ENCODE assay signal across 13 cellular contexts in the genomic region with DNA sequence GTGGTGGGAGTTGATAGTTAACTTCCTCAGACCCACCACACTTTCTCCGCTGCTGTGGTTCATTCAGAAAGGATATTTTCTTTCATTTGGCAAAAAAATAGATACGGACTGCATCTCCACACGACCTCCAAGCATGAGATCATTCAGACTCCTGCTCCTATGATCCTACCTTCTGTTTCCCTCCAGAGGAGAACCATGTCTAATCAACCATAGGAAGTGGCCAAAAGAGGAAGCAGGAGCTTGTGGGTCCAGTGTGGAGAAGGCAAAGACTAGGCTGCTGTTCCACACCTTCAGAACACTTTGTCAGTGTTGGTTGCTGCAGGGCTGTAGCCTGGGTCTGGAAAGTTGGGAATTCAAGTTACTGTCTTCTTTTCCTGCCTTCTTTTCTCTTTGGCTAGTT. TPM values are rescaled to one million over a fixed set of nuclear protein-coding genes. Genes with fewer than 3 reads are reported as not detected.
"Had no signal": no experiment of that assay in that cellular context is flagged by ENCODE, and none has a peak within 500 bp of the region (broad histone marks: within the 10 kb centered on the region; RNA-seq: fewer than 3 reads in every experiment).

No MANE protein-coding gene starts in this region.

- DNase-seq: activated CD4-positive, alpha-beta T cell treated with anti-CD3 and anti-CD28 coated beads for 4 hours; activated CD8-positive, alpha-beta memory T cell treated with anti-CD3 and anti-CD28 coated beads, Interleukin-2, amount 50 U/mL, for 48 hours; activated CD8-positive, alpha-beta T cell treated with anti-CD3 and anti-CD28 coated beads, Interleukin-2, amount 10 ng/mL, durations not matched to agents 7 days and 5 days; activated naive CD4-positive, alpha-beta T cell treated with Interleukin-2 at 50 U/mL for 16 hours; caudate nucleus; colonic mucosa; foreskin melanocyte; head of caudate nucleus; naive thymus-derived CD4-positive, alpha-beta T cell; WERI-Rb-1 had no signal

- H3K4me1 ChIP-seq: colonic mucosa, right atrium auricular region had no signal

- H3K27me3 ChIP-seq: colonic mucosa, right atrium auricular region, vagina had no signal

- H3K36me3 ChIP-seq: colonic mucosa, right atrium auricular region, vagina, WERI-Rb-1 had no signal

- ATAC-seq: activated CD8-positive, alpha-beta T cell treated with anti-CD3 and anti-CD28 coated beads, Interleukin-2, amount 10 ng/mL, durations not matched to agents 7 days and 5 days; naive thymus-derived CD4-positive, alpha-beta T cell had no signal

- H3K27ac ChIP-seq: colonic mucosa, right atrium auricular region, skin epidermis, vagina, WERI-Rb-1 had no signal

- H3K4me3 ChIP-seq: colonic mucosa, right atrium auricular region, skin epidermis, vagina had no signal

- H3K9me3 ChIP-seq: colonic mucosa, right atrium auricular region, vagina had no signal

RNA-seq across cellular contexts. Expression of a gene that starts 10.6 kb away (rescaled TPM):
- total RNA-seq: activated CD8-positive, alpha-beta T cell treated with anti-CD3 and anti-CD28 coated beads, Interleukin-2, amount 10 ng/mL, durations not matched to agents 7 days and 5 days had no signal
